In genomic region chr7:66628361-66629221, GRCh38 we compare ENCODE assay signal across 8 cellular contexts. TPM values are rescaled to one million over a fixed set of nuclear protein-coding genes. Genes with fewer than 3 reads are reported as not detected.
DNase-seq lines count a peak whose midpoint lies in the region; ATAC-seq and TF ChIP-seq lines count a peak whose summit lies in the region.

TSS of gene KCTD7 (plus strand) at chr7:66628881. CDS start at chr7:66629065, 184 bp downstream.

- TF ChIP-seq CTCF in AG04449 (IDR thresholded peaks at IDR 0.05; ENCODE audit: insufficient read depth, low read length, missing control alignments) (no peak), VCaP (conservative IDR thresholded peaks at IDR 0.05) (no peak), breast epithelium (IDR thresholded peaks at IDR 0.05) (no peak)

- POLR2A ChIA-PET in AG04449 (lab: Yijun Ruan, JAX), result interaction anchor here (0.5 to 2.2 kb wide), 5 partner anchors 15 to 832 kb away, joined by 3 to 7 read pairs (median 3); no protein-coding TSS in a partner anchor

- DNase-seq in AG04449 (ENCODE audit: low read depth, low spot score) (peak; percentile 82), NCI-H2196 treated with DMSO at 0.1 percent for 48 hours (lab: John Stamatoyannopoulos, UW; ENCODE audit: unreplicated experiment) (peak; percentile 98), breast epithelium (ENCODE audit: low spot score in 2 of 2) (peak; percentile 97)

- H3K36me3 ChIP-seq in breast epithelium, result no peaks in the 10 kb centered on the region
- H3K36me3 ChIP-seq in iPS-20b (ENCODE audit: insufficient read depth, low read depth, low read length), result peaks cover 5% of the 10 kb centered on the region; the same call in 1 of the 2 replicates

- H3K9ac ChIP-seq in iPS-20b (ENCODE audit: low read depth, low read length), result peak within 1 kb of the TSS; percentile 72; the same call in 1 of the 2 replicates

- no peaks in the 10 kb centered on the region for H3K9me3 ChIP-seq in breast epithelium
- no peaks in the 10 kb centered on the region for H3K9me3 ChIP-seq in iPS-20b (ENCODE audit: insufficient read depth, low read depth, low read length)

- peak within 1 kb of the TSS; percentile 86 for H3K4me3 ChIP-seq in AG04449 (ENCODE audit: low read depth, low read length)
- peak within 1 kb of the TSS; percentile 61 to 89 (median 70) for H3K4me3 ChIP-seq in breast epithelium
- H3K4me3 ChIP-seq in iPS-20b (ENCODE audit: low read length), result peak within 1 kb of the TSS; percentile 76
- peak within 1 kb of the TSS; percentile 52 to 89 (median 77) for H3K4me3 ChIP-seq in skin epidermis

- intact Hi-C loops in breast epithelium (cut with DNase I; ENCODE audit: low total_unique reads), result no loop called here

- CTCF ChIA-PET in AG04449 (lab: Yijun Ruan, JAX), result no interaction called here

- H3K27me3 ChIP-seq in breast epithelium (no peaks in the 10 kb centered on the region), iPS-20b (ENCODE audit: insufficient read depth, low read length) (no peaks in the 10 kb centered on the region; the same call in 1 of the 2 replicates)

- ATAC-seq in GM18907 (IDR thresholded peaks at IDR 0.05; ENCODE audit: unreplicated experiment) (peak; percentile 93), HG03139 (IDR thresholded peaks at IDR 0.05; ENCODE audit: unreplicated experiment) (peak; percentile 94)

- TF ChIP-seq POLR2A in breast epithelium (IDR thresholded peaks at IDR 0.05), result peak; percentile 94

- H3K4me1 ChIP-seq in breast epithelium (no peaks in the 10 kb centered on the region), iPS-20b (ENCODE audit: insufficient read depth, low read length) (no peaks in the 10 kb centered on the region)

- H3K27ac ChIP-seq in VCaP (peak within 1 kb of the TSS; percentile 74), breast epithelium (peak within 1 kb of the TSS; percentile 95 to 96), iPS-20b (ENCODE audit: low read length) (peak within 1 kb of the TSS; percentile 18), skin epidermis (peak within 1 kb of the TSS; percentile 74 to 98 (median 92))

RNA-seq across cellular contexts. Expression of gene KCTD7, which starts in this region (rescaled TPM):
- total RNA-seq in breast epithelium, result 10 to 100 TPM; 13.4 to 25.4 (median 18.0) TPM

Comparison
In these comparisons a context has a peak if more than half of its experiments do, and no peak if none do; other contexts are left out.
1. Peak in every context shown above with its lines: DNase-seq, ATAC-seq, H3K4me3 ChIP-seq and H3K27ac ChIP-seq.
2. H3K27ac ChIP-seq: peak in every context shown above with its lines; median percentile 96 in breast epithelium; 92 in skin epidermis; 74 in VCaP; 18 in iPS-20b.